8 cellular contexts compared by ENCODE assay signal in the genomic region with DNA sequence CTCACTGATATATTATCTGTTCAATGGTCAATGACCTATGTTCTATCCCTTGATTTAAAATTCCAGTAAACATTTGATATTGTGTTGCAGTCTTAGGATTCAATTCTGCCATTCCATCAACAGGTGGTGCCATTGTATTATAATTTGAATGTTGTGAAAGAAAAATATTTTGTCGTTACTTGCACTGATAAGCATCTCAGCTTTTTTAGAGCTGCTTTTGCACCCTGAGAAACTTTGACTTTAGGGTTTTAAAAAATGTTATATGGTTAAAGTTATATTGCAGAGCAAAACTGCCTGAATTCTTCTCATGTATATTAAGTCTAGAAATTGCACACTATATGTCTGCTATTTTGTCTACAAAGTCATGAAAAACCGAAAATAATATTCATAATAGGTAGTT. TPM values are rescaled to one million over a fixed set of nuclear protein-coding genes. Genes with fewer than 3 reads are reported as not detected.
A peak's percentile ranks its signal among the peaks of the same experiment; 100 is the strongest.
DNase-seq lines count a peak whose midpoint lies in the region; ATAC-seq and TF ChIP-seq lines count a peak whose summit lies in the region.

No MANE protein-coding gene starts in this region.

- H3K4me1 ChIP-seq in cardiac muscle cell (ENCODE audit: low read depth): no peaks in the 10 kb centered on the region
- no peaks in the 10 kb centered on the region for H3K4me1 ChIP-seq in lower lobe of right lung
- H3K4me1 ChIP-seq in ovary (ENCODE audit: insufficient read depth): no peaks in the 10 kb centered on the region

- H3K36me3 ChIP-seq in cardiac muscle cell: no peaks in the 10 kb centered on the region
- H3K36me3 ChIP-seq in brain microvascular endothelial cell (replicated peaks): no peaks in the 10 kb centered on the region
- H3K36me3 ChIP-seq in lower lobe of right lung: no peaks in the 10 kb centered on the region
- no peaks in the 10 kb centered on the region for H3K36me3 ChIP-seq in ovary

- intact Hi-C loops in Right ventricle myocardium superior (cut with DNase I): no loop called here
- intact Hi-C loops in lower lobe of right lung (cut with DNase I): no loop called here
- intact Hi-C loops in ovary (cut with DNase I): no loop called here

- H3K4me3 ChIP-seq in cardiac muscle cell (no peak overlapping the region), brain microvascular endothelial cell (ENCODE audit: low read depth, low read length) (no peak overlapping the region), lower lobe of right lung (no peak overlapping the region), ovary (no peak overlapping the region)

- TF ChIP-seq EP300 in ovary (IDR thresholded peaks at IDR 0.05): no peak

- H3K27me3 ChIP-seq in cardiac muscle cell (no peaks in the 10 kb centered on the region), brain microvascular endothelial cell (replicated peaks) (no peaks in the 10 kb centered on the region), lower lobe of right lung (ENCODE audit: low read depth) (peaks cover 8% of the 10 kb centered on the region), ovary (no peaks in the 10 kb centered on the region)

- no peak for TF ChIP-seq POLR2A in ovary (IDR thresholded peaks at IDR 0.05)

- TF ChIP-seq CTCF in cardiac muscle cell (IDR thresholded peaks at IDR 0.05; ENCODE audit: low read depth, low read length) (peak; percentile 60), brain microvascular endothelial cell (IDR thresholded peaks at IDR 0.05; ENCODE audit: low read depth, low read length, missing control alignments) (peak; percentile 52), lower lobe of right lung (IDR thresholded peaks at IDR 0.05) (peak; percentile 53), ovary (IDR thresholded peaks at IDR 0.05) (peak in 1 of 3 donors; percentile 8)

- DNase-seq in cardiac muscle cell (ENCODE audit: low read depth in 1 of 2, low spot score in 1 of 2) (peak; percentile 15 to 48), Right ventricle myocardium superior (no peak), NCI-H1092 (lab: John Stamatoyannopoulos, UW) (peak; percentile 44), brain microvascular endothelial cell (peak; percentile 27), lower lobe of right lung (no peak), ovary (no peak)

- H3K27ac ChIP-seq in cardiac muscle cell (no peak overlapping the region), brain microvascular endothelial cell (no peak overlapping the region), lower lobe of right lung (no peak overlapping the region), ovary (no peak overlapping the region)

- no peaks in the 10 kb centered on the region for H3K9me3 ChIP-seq in cardiac muscle cell (ENCODE audit: low read depth)
- H3K9me3 ChIP-seq in lower lobe of right lung: no peaks in the 10 kb centered on the region
- H3K9me3 ChIP-seq in ovary: no peaks in the 10 kb centered on the region

- ATAC-seq in Right ventricle myocardium superior (ENCODE audit: poor library complexity) (no peak), lower lobe of right lung (no peak), GM21390 (IDR thresholded peaks at IDR 0.05; ENCODE audit: unreplicated experiment) (no peak), GM18867 (IDR thresholded peaks at IDR 0.05; ENCODE audit: unreplicated experiment) (no peak)

- 26 to 31% (median 29%) methylated on average over 2 of the region's 2 CpGs for WGBS in ovary, 3 donors

- in situ Hi-C loops in brain microvascular endothelial cell (cut with HindIII; ENCODE audit: low pct_ligation_motif_present, low sequenced_read_pairs): no loop called here

RNA-seq across cellular contexts. Expression of a gene that starts 18.8 kb away (rescaled TPM):
- total RNA-seq in cardiac muscle cell: 12.4 and 14.5 TPM in 2 replicates
- polyA plus RNA-seq in cardiac muscle cell: 20.4 and 20.6 TPM in 2 replicates
- total RNA-seq in Right ventricle myocardium superior: 16.7 TPM
- 30.2 TPM for total RNA-seq in lower lobe of right lung
- total RNA-seq in ovary: 10 to 100 TPM; 25.6 to 43.3 (median 35.0) TPM
- polyA plus RNA-seq in ovary: 10 to 100 TPM; 15.7 to 26.1 TPM

Comparison
In these comparisons a context has a peak if more than half of its experiments do, and no peak if none do; other contexts are left out.
1. DNase-seq: peak in cardiac muscle cell (2 of 2), NCI-H1092 (single experiment) and brain microvascular endothelial cell (single experiment); none in Right ventricle myocardium superior (single experiment), lower lobe of right lung (single experiment) and ovary (0 of 5).